Comparison of ENCODE assay signal across 1 cellular context in the genomic region with DNA sequence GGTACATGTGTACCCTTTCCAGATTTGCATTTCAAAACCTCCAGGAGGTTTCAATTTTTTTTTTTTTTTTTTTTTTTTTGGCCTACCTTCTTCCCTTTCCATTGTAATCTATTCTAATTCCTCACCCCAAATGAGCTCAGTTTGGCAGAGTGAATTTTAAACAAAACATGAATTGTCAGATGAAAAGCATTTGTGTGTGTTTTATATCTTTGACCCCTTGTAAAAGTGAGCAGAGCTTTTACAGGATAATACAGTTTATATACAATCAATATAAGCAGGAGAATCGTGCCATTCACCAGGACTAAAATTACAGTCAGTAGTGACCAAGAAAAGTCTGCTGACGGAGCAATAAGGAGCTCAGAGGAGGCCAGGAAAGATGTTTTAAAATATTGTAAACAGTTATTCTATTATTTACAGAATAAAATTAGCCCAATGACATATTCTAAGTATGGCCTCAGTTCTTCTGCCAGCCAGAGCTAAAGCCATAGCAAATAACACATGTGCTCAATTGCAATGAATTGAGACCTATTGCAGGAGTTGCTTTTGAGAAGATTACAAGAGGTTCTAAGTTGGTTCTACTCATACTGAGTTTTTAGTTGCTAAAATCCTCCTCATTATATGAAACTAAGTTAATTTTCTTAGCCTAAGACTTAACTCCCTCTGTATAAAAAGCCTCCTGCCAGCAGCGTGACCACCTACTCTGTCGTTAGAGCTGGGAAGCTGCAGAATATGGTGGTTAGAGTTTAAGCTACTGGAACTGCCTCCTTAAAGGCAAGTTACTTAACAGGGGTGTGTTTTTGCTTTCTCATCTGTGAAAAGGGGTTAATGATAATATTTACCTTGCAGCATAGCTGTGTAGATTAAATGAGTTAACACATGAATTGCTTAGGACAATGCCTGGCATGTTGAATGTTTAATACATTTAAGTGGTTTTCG.
TF ChIP-seq lines count a peak whose summit lies in the region.

No MANE protein-coding gene starts in this region.

TF ChIP-seq in K562, 482 proteins besides CTCF, POLR2A, EP300 and RAD21:
- no peak for TF ChIP-seq SRSF9 (IDR thresholded peaks at IDR 0.05; ENCODE audit: borderline replicate concordance, low read depth, low read length)
- no peak for TF ChIP-seq SOX6 (IDR thresholded peaks at IDR 0.05)
- TF ChIP-seq ZNF316 (IDR thresholded peaks at IDR 0.05), result 0 out of 2 replicates have a peak, but pooled peaks have one; percentile 25
- TF ChIP-seq, protein P1, sequence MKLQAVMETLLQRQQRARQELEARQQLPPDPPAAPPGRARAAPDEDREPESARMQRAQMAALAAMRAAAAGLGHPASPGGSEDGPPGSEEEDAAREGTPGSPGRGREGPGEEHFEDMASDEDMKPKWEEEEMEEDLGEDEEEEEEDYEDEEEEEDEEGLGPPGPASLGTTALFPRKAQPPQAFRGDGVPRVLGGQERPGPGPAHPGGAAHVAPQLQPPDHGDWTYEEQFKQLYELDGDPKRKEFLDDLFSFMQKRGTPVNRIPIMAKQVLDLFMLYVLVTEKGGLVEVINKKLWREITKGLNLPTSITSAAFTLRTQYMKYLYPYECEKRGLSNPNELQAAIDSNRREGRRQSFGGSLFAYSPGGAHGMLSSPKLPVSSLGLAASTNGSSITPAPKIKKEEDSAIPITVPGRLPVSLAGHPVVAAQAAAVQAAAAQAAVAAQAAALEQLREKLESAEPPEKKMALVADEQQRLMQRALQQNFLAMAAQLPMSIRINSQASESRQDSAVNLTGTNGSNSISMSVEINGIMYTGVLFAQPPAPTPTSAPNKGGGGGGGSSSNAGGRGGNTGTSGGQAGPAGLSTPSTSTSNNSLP (IDR thresholded peaks at IDR 0.05; ENCODE audit: borderline replicate concordance, low read depth, low read length), result no peak
- no peak for TF ChIP-seq RNF2 (IDR thresholded peaks at IDR 0.05)
